In genomic region chr17:50423553-50424159, GRCh38 we compare ENCODE assay signal across 10 cellular contexts. TPM values are rescaled to one million over a fixed set of nuclear protein-coding genes. Genes with fewer than 3 reads are reported as not detected.
A peak's percentile ranks its signal among the peaks of the same experiment; 100 is the strongest.
DNase-seq lines count a peak whose midpoint lies in the region; ATAC-seq and TF ChIP-seq lines count a peak whose summit lies in the region.
"Had no signal": no experiment of that assay in that cellular context is flagged by ENCODE, and none has a peak within 500 bp of the region (broad histone marks: within the 10 kb centered on the region; RNA-seq: fewer than 3 reads in every experiment).

No MANE protein-coding gene starts in this region.

- peaks cover 2% of the 10 kb centered on the region for H3K36me3 Mint-ChIP-seq in activated naive CD4-positive, alpha-beta T cell treated with anti-CD3 and anti-CD28 coated beads, Interleukin-2, amount 50 U/mL, for 24 hours
- H3K36me3 Mint-ChIP-seq in activated naive CD4-positive, alpha-beta T cell treated with anti-CD3 and anti-CD28 coated beads, Interleukin-2, amount 10 ng/mL, durations not matched to agents 7 days and 5 days = peaks cover 1% of the 10 kb centered on the region
- H3K36me3 Mint-ChIP-seq in T-helper 17 cell (ENCODE audit: low read depth) = no peaks in the 10 kb centered on the region

- TF ChIP-seq POLR2A in upper lobe of left lung (IDR thresholded peaks at IDR 0.05) = no peak

- H3K36me3 ChIP-seq in upper lobe of left lung = no peaks in the 10 kb centered on the region

- 45 to 51% methylated on average over 6 of the region's 6 CpGs for WGBS in upper lobe of left lung, 2 donors

- H3K27me3 ChIP-seq in upper lobe of left lung = no peaks in the 10 kb centered on the region

- no peak for TF ChIP-seq EP300 in upper lobe of left lung (IDR thresholded peaks at IDR 0.05)

- H3K9me3 ChIP-seq in upper lobe of left lung (no peaks in the 10 kb centered on the region), T-helper 17 cell (ENCODE audit: control insufficient read depth, low read length, poor library complexity, severe bottlenecking) (no peaks in the 10 kb centered on the region)

- peaks cover 33% of the 10 kb centered on the region for H3K4me1 Mint-ChIP-seq in activated naive CD4-positive, alpha-beta T cell treated with anti-CD3 and anti-CD28 coated beads, Interleukin-2, amount 50 U/mL, for 24 hours
- peaks cover 49% of the 10 kb centered on the region for H3K4me1 Mint-ChIP-seq in activated naive CD4-positive, alpha-beta T cell treated with anti-CD3 and anti-CD28 coated beads, Interleukin-2, amount 10 ng/mL, durations not matched to agents 7 days and 5 days
- peaks cover 18% of the 10 kb centered on the region for H3K4me1 Mint-ChIP-seq in T-helper 17 cell

- peaks cover 33 to 73% (median 46%) of the 10 kb centered on the region in 4 donors for H3K4me1 ChIP-seq in upper lobe of left lung

- H3K4me3 ChIP-seq in foreskin fibroblast (ENCODE audit: low read depth in 1 of 2, low read length in 2 of 2) (no peak overlapping the region), upper lobe of left lung (no peak overlapping the region)

- DNase-seq in activated naive CD4-positive, alpha-beta T cell treated with anti-CD3 and anti-CD28 coated beads, Interleukin-2, amount 10 ng/mL, durations not matched to agents 7 days and 5 days = no peak
- DNase-seq in NOMO-1 (lab: John Stamatoyannopoulos, UW; ENCODE audit: unreplicated experiment in 2 of 2) = peak; percentile 50 to 76
- peak; percentile 61 to 76 for DNase-seq in foreskin fibroblast
- DNase-seq in upper lobe of left lung = peak in 1 of 2 donors; percentile 83
- DNase-seq in T-helper 17 cell = no peak
- DNase-seq: activated naive CD8-positive, alpha-beta T cell treated with anti-CD3 and anti-CD28 coated beads, Interleukin-2, amount 10 ng/mL, durations not matched to agents 7 days and 5 days had no signal

- peak overlapping the region; percentile 41 for H3K27ac Mint-ChIP-seq in activated naive CD4-positive, alpha-beta T cell treated with anti-CD3 and anti-CD28 coated beads, Interleukin-2, amount 50 U/mL, for 24 hours
- no peak overlapping the region for H3K27ac Mint-ChIP-seq in activated naive CD4-positive, alpha-beta T cell treated with anti-CD3 and anti-CD28 coated beads, Interleukin-2, amount 10 ng/mL, durations not matched to agents 7 days and 5 days
- H3K27ac Mint-ChIP-seq in T-helper 17 cell = no peak overlapping the region
- H3K27ac Mint-ChIP-seq: activated naive CD8-positive, alpha-beta T cell treated with anti-CD3 and anti-CD28 coated beads, Interleukin-2, amount 10 ng/mL, durations not matched to agents 7 days and 5 days had no signal

- CTCF ChIA-PET in activated naive CD4-positive, alpha-beta T cell treated with anti-CD3 and anti-CD28 coated beads, Interleukin-2, amount 10 ng/mL, durations not matched to agents 7 days and 5 days (lab: Charles Lee) = no interaction called here

- H3K9me3 Mint-ChIP-seq in activated naive CD4-positive, alpha-beta T cell treated with anti-CD3 and anti-CD28 coated beads, Interleukin-2, amount 50 U/mL, for 24 hours = peaks cover 7% of the 10 kb centered on the region
- H3K9me3 Mint-ChIP-seq in activated naive CD4-positive, alpha-beta T cell treated with anti-CD3 and anti-CD28 coated beads, Interleukin-2, amount 10 ng/mL, durations not matched to agents 7 days and 5 days = no peaks in the 10 kb centered on the region

- no peaks in the 10 kb centered on the region for H3K27me3 Mint-ChIP-seq in activated naive CD4-positive, alpha-beta T cell treated with anti-CD3 and anti-CD28 coated beads, Interleukin-2, amount 50 U/mL, for 24 hours
- peaks cover 11% of the 10 kb centered on the region for H3K27me3 Mint-ChIP-seq in activated naive CD4-positive, alpha-beta T cell treated with anti-CD3 and anti-CD28 coated beads, Interleukin-2, amount 10 ng/mL, durations not matched to agents 7 days and 5 days
- H3K27me3 Mint-ChIP-seq in T-helper 17 cell = no peaks in the 10 kb centered on the region

- H3K27ac ChIP-seq in upper lobe of left lung = peak overlapping the region; percentile 32 to 86 (median 50)
- H3K27ac ChIP-seq: KMS-11 had no signal

- ATAC-seq in upper lobe of left lung (ENCODE audit: low FRiP score in 2 of 2) = peak in 1 of 2 donors; percentile 66
- ATAC-seq in GM19452 (IDR thresholded peaks at IDR 0.05; ENCODE audit: unreplicated experiment) = no peak
- no peak for ATAC-seq in T-helper 17 cell
- no peak for ATAC-seq in GM19324 (IDR thresholded peaks at IDR 0.05; ENCODE audit: low FRiP score, unreplicated experiment)

- TF ChIP-seq CTCF in foreskin fibroblast (IDR thresholded peaks at IDR 0.05; ENCODE audit: low read depth, low read length) (no peak), upper lobe of left lung (IDR thresholded peaks at IDR 0.05) (no peak)

- peak overlapping the region; percentile 15 for H3K4me3 Mint-ChIP-seq in activated naive CD4-positive, alpha-beta T cell treated with anti-CD3 and anti-CD28 coated beads, Interleukin-2, amount 50 U/mL, for 24 hours
- H3K4me3 Mint-ChIP-seq in activated naive CD4-positive, alpha-beta T cell treated with anti-CD3 and anti-CD28 coated beads, Interleukin-2, amount 10 ng/mL, durations not matched to agents 7 days and 5 days = no peak overlapping the region
- H3K4me3 Mint-ChIP-seq in T-helper 17 cell = no peak overlapping the region
- H3K4me3 Mint-ChIP-seq: activated naive CD8-positive, alpha-beta T cell treated with anti-CD3 and anti-CD28 coated beads, Interleukin-2, amount 10 ng/mL, durations not matched to agents 7 days and 5 days had no signal

RNA-seq across cellular contexts. Expression of gene ACSF2, which starts 2.4 kb away (rescaled TPM):
- total RNA-seq in upper lobe of left lung (100 to 1,000 TPM in 4 of 6 donors, 10 to 100 TPM in 2; 52.3 to 239 (median 120) TPM), T-helper 17 cell (10 to 100 TPM; 16.4 to 21.8 TPM)

RNA-seq across cellular contexts. Expression of gene LRRC59, which starts 26.3 kb away (rescaled TPM):
- 100 to 1,000 TPM in 1 of 6 donors, 10 to 100 TPM in 5; 19.9 to 135 (median 67.0) TPM for total RNA-seq in upper lobe of left lung
- total RNA-seq in T-helper 17 cell = 10 to 100 TPM; 45.2 to 51.9 TPM

RNA-seq across cellular contexts. Expression of gene CHAD, which starts 45.0 kb away (rescaled TPM):
- total RNA-seq in upper lobe of left lung (under 1 TPM in 4 of 6 donors, not detected in 2; 0.13 to 0.30 (median 0.21) TPM), T-helper 17 cell (not detected)
- total RNA-seq: activated naive CD8-positive, alpha-beta T cell treated with anti-CD3 and anti-CD28 coated beads, Interleukin-2, amount 10 ng/mL, durations not matched to agents 7 days and 5 days had no signal

RNA-seq across cellular contexts. Expression of gene EME1, which starts 50.6 kb away (rescaled TPM):
- 10 to 100 TPM in 1 of 6 donors, 1 to 10 TPM in 2, under 1 TPM in 1, not detected in 2; 0.30 to 12.1 (median 1.2) TPM for total RNA-seq in upper lobe of left lung
- 1 to 10 TPM in 1 of 2 donors, under 1 TPM in 1; 0.55 to 1.3 TPM for total RNA-seq in T-helper 17 cell

RNA-seq across cellular contexts. Expression of gene MRPL27, which starts 50.7 kb away (rescaled TPM):
- total RNA-seq in upper lobe of left lung = 10 to 100 TPM in 5 of 6 donors, 1 to 10 TPM in 1; 7.3 to 59.1 (median 50.6) TPM
- 10 to 100 TPM; 29.4 to 37.0 TPM for total RNA-seq in T-helper 17 cell

Comparison
In these comparisons a context has a peak if more than half of its experiments do, and no peak if none do; other contexts are left out.
1. DNase-seq: peak in NOMO-1 (2 of 2) and foreskin fibroblast (2 of 2); none in activated naive CD4-positive, alpha-beta T cell treated with anti-CD3 and anti-CD28 coated beads, Interleukin-2, amount 10 ng/mL, durations not matched to agents 7 days and 5 days (single experiment) and T-helper 17 cell (0 of 3).